Comparison of ENCODE assay signal across 16 cellular contexts in genomic region chr1:225685476-225686176, GRCh38. TPM values are rescaled to one million over a fixed set of nuclear protein-coding genes. Genes with fewer than 3 reads are reported as not detected.
DNase-seq lines count a peak whose midpoint lies in the region; ATAC-seq and TF ChIP-seq lines count a peak whose summit lies in the region.
"Had no signal": no experiment of that assay in that cellular context is flagged by ENCODE, and none has a peak within 500 bp of the region (broad histone marks: within the 10 kb centered on the region; RNA-seq: fewer than 3 reads in every experiment).

No MANE protein-coding gene starts in this region.

- no peak for TF ChIP-seq EP300 in transverse colon (IDR thresholded peaks at IDR 0.05; ENCODE audit: low read depth)

- H3K27ac ChIP-seq in ascending aorta (peak overlapping the region; percentile 29 to 71), mesenchymal stem cell (ENCODE audit: low read length, poor library complexity, severe bottlenecking) (no peak overlapping the region), thoracic aorta (peak overlapping the region; percentile 45 to 64), transverse colon (no peak overlapping the region)
- H3K27ac ChIP-seq: A549 had no signal

- DNase-seq in ascending aorta (ENCODE audit: low spot score in 2 of 2) (peak in 1 of 2 donors; percentile 52), choroid plexus epithelial cell (ENCODE audit: low read depth) (peak; percentile 26), mesenchymal stem cell (peak; percentile 12), thoracic aorta (ENCODE audit: low spot score) (no peak), left colon (no peak), OCI-M2 (lab: John Stamatoyannopoulos, UW; ENCODE audit: unreplicated experiment) (no peak), middle frontal gyrus (ENCODE audit: extremely low spot score, low spot score) (no peak), transverse colon (no peak)
- DNase-seq: Caco-2; CD8-positive, alpha-beta T cell; DND-41; GDM1; GOT3; H9 had no signal

- TF ChIP-seq POLR2A in transverse colon (IDR thresholded peaks at IDR 0.05) = no peak

- TF ChIP-seq CTCF in ascending aorta (IDR thresholded peaks at IDR 0.05) = no peak
- TF ChIP-seq CTCF in choroid plexus epithelial cell (conservative IDR thresholded peaks at IDR 0.05; ENCODE audit: low read depth, low read length) = no peak
- TF ChIP-seq CTCF in thoracic aorta (IDR thresholded peaks at IDR 0.05) = no peak
- TF ChIP-seq CTCF in transverse colon (IDR thresholded peaks at IDR 0.05) = no peak

- H3K9me3 ChIP-seq in ascending aorta (no peaks in the 10 kb centered on the region), mesenchymal stem cell (ENCODE audit: control insufficient read depth, low read length) (no peaks in the 10 kb centered on the region), thoracic aorta (no peaks in the 10 kb centered on the region), transverse colon (no peaks in the 10 kb centered on the region)
- H3K9me3 ChIP-seq: A549, Caco-2 had no signal

- H3K36me3 ChIP-seq in ascending aorta (no peaks in the 10 kb centered on the region), mesenchymal stem cell (ENCODE audit: control insufficient read depth in 1 of 2, insufficient read depth in 2 of 2, low read depth in 1 of 2, low read length in 2 of 2) (no peaks in the 10 kb centered on the region), thoracic aorta (no peaks in the 10 kb centered on the region), transverse colon (no peaks in the 10 kb centered on the region)

- no peak overlapping the region for H3K23ac ChIP-seq in mesenchymal stem cell (ENCODE audit: low read length in 2 of 2)

- H3K4me3 ChIP-seq in ascending aorta = no peak overlapping the region
- H3K4me3 ChIP-seq in choroid plexus epithelial cell (ENCODE audit: low read depth, low read length) = no peak overlapping the region
- no peak overlapping the region for H3K4me3 ChIP-seq in mesenchymal stem cell (ENCODE audit: insufficient read depth in 1 of 2, low read depth in 1 of 2, low read length in 2 of 2)
- H3K4me3 ChIP-seq in thoracic aorta = no peak overlapping the region
- no peak overlapping the region for H3K4me3 ChIP-seq in transverse colon
- H3K4me3 ChIP-seq: A549 had no signal

- no peak overlapping the region for H3K4ac ChIP-seq in mesenchymal stem cell (ENCODE audit: low read depth in 1 of 2, low read length in 2 of 2)

- H2AK5ac ChIP-seq in mesenchymal stem cell (ENCODE audit: low read length, severe bottlenecking) = no peak overlapping the region

- no peak overlapping the region for H3K18ac ChIP-seq in mesenchymal stem cell (ENCODE audit: low read depth in 1 of 2, low read length in 2 of 2)

- in situ Hi-C loops in transverse colon (cut with MboI; ENCODE audit: low pct_ligation_motif_present in 1 of 4, low pct_unique_long_range_greater_than_20kb in 1 of 4, low sequenced_read_pairs in 3 of 4) = no loop called here

- H3K4me1 ChIP-seq in ascending aorta (peaks cover 0 to 9% of the 10 kb centered on the region in 2 donors), mesenchymal stem cell (ENCODE audit: control insufficient read depth, insufficient read depth, low read depth, low read length) (peaks cover 3% of the 10 kb centered on the region), thoracic aorta (ENCODE audit: control insufficient read depth in 1 of 2, low read depth in 2 of 2) (peaks cover 0 to 22% of the 10 kb centered on the region in 2 donors), transverse colon (no peaks in the 10 kb centered on the region)
- H3K4me1 ChIP-seq: Caco-2 had no signal

- intact Hi-C loops in ascending aorta (cut with DNase I) = no loop called here
- intact Hi-C loops in left colon (cut with DNase I, micrococcal nuclease) = no loop called here
- intact Hi-C loops in transverse colon (cut with DNase I; ENCODE audit: low total_unique reads) = no loop called here

- H2BK15ac ChIP-seq in mesenchymal stem cell (ENCODE audit: low read depth, poor library complexity, severe bottlenecking) = no peak overlapping the region

- H3K4me2 ChIP-seq in mesenchymal stem cell (ENCODE audit: low read length, poor library complexity, severe bottlenecking) = no peak overlapping the region
- H3K4me2 ChIP-seq: A549 had no signal

- no peak overlapping the region for H2BK5ac ChIP-seq in mesenchymal stem cell (ENCODE audit: low read depth, low read length, poor library complexity, severe bottlenecking)

- no peak overlapping the region for H4K8ac ChIP-seq in mesenchymal stem cell (ENCODE audit: low read length)

- no peak overlapping the region for H2AFZ ChIP-seq in mesenchymal stem cell (ENCODE audit: low read depth, low read length)

- WGBS in mesenchymal stem cell = no CpG with 5 or more reads among the region's 1 CpG
- WGBS in transverse colon (ENCODE audit: low coverage in 1 of 2), 2 donors = 82 to 88% methylated on average over 1 of the region's 1 CpG

- peak; percentile 88 for ATAC-seq in thoracic aorta (ENCODE audit: insufficient number of reproducible peaks, low FRiP score, low read depth)
- no peak for ATAC-seq in left colon
- ATAC-seq: A549; CD8-positive, alpha-beta T cell had no signal

- no peak overlapping the region for H3K9ac ChIP-seq in mesenchymal stem cell (ENCODE audit: low read length)

- H3K27me3 ChIP-seq in ascending aorta (no peaks in the 10 kb centered on the region), mesenchymal stem cell (ENCODE audit: control insufficient read depth in 1 of 2, insufficient read depth in 1 of 2, low read length in 2 of 2) (peaks cover 0 to 3% of the 10 kb centered on the region in 2 experiments), thoracic aorta (replicated peaks; ENCODE audit: insufficient read depth) (no peaks in the 10 kb centered on the region), transverse colon (no peaks in the 10 kb centered on the region)

- no peak overlapping the region for H3K14ac ChIP-seq in mesenchymal stem cell (ENCODE audit: low read length in 2 of 2)

- no peak overlapping the region for H4K91ac ChIP-seq in mesenchymal stem cell (ENCODE audit: low read length)

- no peak overlapping the region for H2BK120ac ChIP-seq in mesenchymal stem cell (ENCODE audit: low read depth, low read length)

- no peaks in the 10 kb centered on the region for H3K79me1 ChIP-seq in mesenchymal stem cell (replicated peaks; ENCODE audit: low read length, poor library complexity, severe bottlenecking)

- no peak overlapping the region for H2BK12ac ChIP-seq in mesenchymal stem cell (ENCODE audit: low read length in 2 of 2)

RNA-seq across cellular contexts. Expression of gene ENAH, which starts 32.7 kb away (rescaled TPM):
- total RNA-seq in ascending aorta (103 TPM), thoracic aorta (100 to 1,000 TPM; 111 to 119 TPM), left colon (10 to 100 TPM; 29.7 to 43.3 TPM), transverse colon (100 to 1,000 TPM in 1 of 4 donors, 10 to 100 TPM in 3; 14.7 to 140 (median 33.9) TPM)
- 78.1 TPM for polyA plus RNA-seq in mesenchymal stem cell (2013, experiment 1 of 2)
- polyA plus RNA-seq in mesenchymal stem cell (2013, experiment 2 of 2) = 80.9 TPM
- polyA plus RNA-seq: CD14-positive monocyte had no signal

Comparison
In these comparisons a context has a peak if more than half of its experiments do, and no peak if none do; other contexts are left out.
1. DNase-seq: peak in choroid plexus epithelial cell (single experiment) and mesenchymal stem cell (single experiment); none in thoracic aorta (single experiment), left colon (0 of 2), OCI-M2 (single experiment), middle frontal gyrus (single experiment) and transverse colon (single experiment).
2. H3K27ac ChIP-seq: peak in ascending aorta (2 of 2) and thoracic aorta (2 of 2); none in mesenchymal stem cell (single experiment) and transverse colon (0 of 4).